1 cellular context compared by ENCODE assay signal in the genomic region with DNA sequence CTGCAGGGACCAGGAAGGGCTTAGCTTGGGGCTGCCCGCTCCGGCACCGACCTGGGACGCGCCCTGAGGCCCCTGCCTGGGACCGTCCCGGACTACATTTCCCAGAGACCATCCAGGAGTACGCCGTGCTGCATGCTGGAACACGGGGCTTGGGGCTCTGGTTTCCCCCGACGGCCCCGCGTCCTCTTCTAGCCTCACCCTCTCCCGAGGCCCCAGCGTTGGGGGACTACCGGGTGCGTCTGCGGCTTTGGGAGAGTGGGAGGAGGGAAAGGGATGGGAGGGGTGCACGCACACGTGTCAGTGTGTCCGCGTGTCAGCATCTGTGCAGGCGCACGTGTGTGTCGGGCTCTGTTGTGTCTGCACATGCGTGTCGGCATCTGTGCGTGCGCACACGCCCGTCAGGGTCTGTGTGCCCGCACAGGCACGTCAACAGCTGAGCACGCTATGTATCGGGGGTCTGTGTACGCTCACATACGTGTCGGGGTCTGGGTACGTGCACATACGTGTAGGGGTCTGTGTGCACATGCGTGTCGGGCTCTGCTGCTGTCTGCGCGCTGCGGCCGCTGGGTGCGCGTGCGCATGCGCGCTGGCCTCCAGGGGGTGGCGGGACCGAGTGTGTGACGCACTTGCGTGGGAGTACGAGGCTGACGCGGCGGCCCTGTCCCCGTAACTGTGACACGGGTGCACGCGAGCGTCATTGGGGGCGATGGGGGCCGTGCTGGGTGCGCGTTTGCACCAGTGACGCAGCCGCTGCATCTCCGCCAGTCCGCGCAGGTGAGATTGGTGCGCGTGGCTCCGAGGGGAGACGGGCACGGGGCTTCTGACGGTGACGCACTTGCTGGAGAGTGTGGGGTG.
TF ChIP-seq lines count a peak whose summit lies in the region.

Gene ZNF331, plus strand, starts transcription at position 623 of the 855 bp plus-strand sequence. CDS start 31,232 bp downstream, outside the sequence.

TF ChIP-seq in HepG2, 621 proteins besides CTCF, POLR2A, EP300 and RAD21 (continued from another document and continues in another):
- no peak for TF ChIP-seq YY1 (IDR thresholded peaks at IDR 0.05; ENCODE audit: insufficient read depth, insufficient replicate concordance, low read depth, low read length)
- no peak for TF ChIP-seq NCOR1 (IDR thresholded peaks at IDR 0.05; ENCODE audit: borderline replicate concordance, low read length)
- TF ChIP-seq ZNF253 (CRISPR knock-in tag; IDR thresholded peaks at IDR 0.05; ENCODE audit: borderline replicate concordance) = no peak
- TF ChIP-seq SNRNP70 (IDR thresholded peaks at IDR 0.05; ENCODE audit: low read depth, low read length) = no peak
- no peak; the same call in 1 of the 2 replicates for TF ChIP-seq NCOA2 (CRISPR knock-in tag; IDR thresholded peaks at IDR 0.05)
- TF ChIP-seq SRF (IDR thresholded peaks at IDR 0.05; ENCODE audit: low read depth, low read length) = no peak
- no peak for TF ChIP-seq EEA1 (CRISPR knock-in tag; IDR thresholded peaks at IDR 0.05; ENCODE audit: borderline replicate concordance)
- no peak for TF ChIP-seq RARA (CRISPR knock-in tag; IDR thresholded peaks at IDR 0.05)
- no peak for TF ChIP-seq ZNF652 (CRISPR knock-in tag; IDR thresholded peaks at IDR 0.05; ENCODE audit: borderline replicate concordance, low read depth)
- TF ChIP-seq ZNF3 (CRISPR knock-in tag; IDR thresholded peaks at IDR 0.05) = no peak
- no peak for TF ChIP-seq DNMT3B (CRISPR knock-in tag; conservative IDR thresholded peaks at IDR 0.05)
- peak; percentile 39; the same call in 1 of the 2 replicates for TF ChIP-seq TBX2 (CRISPR knock-in tag; IDR thresholded peaks at IDR 0.05; ENCODE audit: borderline replicate concordance)
- no peak for TF ChIP-seq ZZZ3 (CRISPR knock-in tag; IDR thresholded peaks at IDR 0.05; ENCODE audit: borderline replicate concordance)
- no peak for TF ChIP-seq PAWR (CRISPR knock-in tag; IDR thresholded peaks at IDR 0.05; ENCODE audit: borderline replicate concordance)
- TF ChIP-seq CENPT (CRISPR knock-in tag; IDR thresholded peaks at IDR 0.05; ENCODE audit: low read depth) = peak; percentile 70; the same call in 1 of the 2 replicates
- TF ChIP-seq, protein P1, sequence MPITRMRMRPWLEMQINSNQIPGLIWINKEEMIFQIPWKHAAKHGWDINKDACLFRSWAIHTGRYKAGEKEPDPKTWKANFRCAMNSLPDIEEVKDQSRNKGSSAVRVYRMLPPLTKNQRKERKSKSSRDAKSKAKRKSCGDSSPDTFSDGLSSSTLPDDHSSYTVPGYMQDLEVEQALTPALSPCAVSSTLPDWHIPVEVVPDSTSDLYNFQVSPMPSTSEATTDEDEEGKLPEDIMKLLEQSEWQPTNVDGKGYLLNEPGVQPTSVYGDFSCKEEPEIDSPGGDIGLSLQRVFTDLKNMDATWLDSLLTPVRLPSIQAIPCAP (CRISPR knock-in tag; IDR thresholded peaks at IDR 0.05; ENCODE audit: low read depth) = no peak
- no peak for TF ChIP-seq XRCC5 (optimal IDR thresholded peaks at IDR 0.05; ENCODE audit: low read length)
- TF ChIP-seq ATF7-NPFF (CRISPR knock-in tag; IDR thresholded peaks at IDR 0.05; ENCODE audit: low read depth) = no peak; the same call in 1 of the 2 replicates
- no peak for TF ChIP-seq KLF9 (CRISPR knock-in tag; IDR thresholded peaks at IDR 0.05; ENCODE audit: low read depth)
- no peak for TF ChIP-seq MAFF (IDR thresholded peaks at IDR 0.05; ENCODE audit: low read depth, low read length)
- TF ChIP-seq ZNF772 (CRISPR knock-in tag; IDR thresholded peaks at IDR 0.05) = no peak; the same call in 1 of the 2 replicates
- TF ChIP-seq ZNF740 (CRISPR knock-in tag; IDR thresholded peaks at IDR 0.05) = no peak
- TF ChIP-seq AFF4 (CRISPR knock-in tag; IDR thresholded peaks at IDR 0.05) = no peak
- TF ChIP-seq PCBP2 (optimal IDR thresholded peaks at IDR 0.05; ENCODE audit: low read depth, low read length, poor library complexity, severe bottlenecking) = no peak
- TF ChIP-seq MTF2 (CRISPR knock-in tag; IDR thresholded peaks at IDR 0.05; ENCODE audit: borderline replicate concordance) = no peak
- no peak for TF ChIP-seq NKX3-1 (CRISPR knock-in tag; IDR thresholded peaks at IDR 0.05)
- no peak for TF ChIP-seq TEAD3 (CRISPR knock-in tag; optimal IDR thresholded peaks at IDR 0.05; ENCODE audit: borderline replicate concordance)
- TF ChIP-seq ZUFSP (CRISPR knock-in tag; IDR thresholded peaks at IDR 0.05; ENCODE audit: borderline replicate concordance) = no peak
- TF ChIP-seq ZNF441 (CRISPR knock-in tag; IDR thresholded peaks at IDR 0.05; ENCODE audit: borderline replicate concordance) = 0 out of 2 replicates have a peak, but pooled peaks have one; percentile 7
- TF ChIP-seq GTF3A (CRISPR knock-in tag; conservative IDR thresholded peaks at IDR 0.05) = no peak
- TF ChIP-seq, protein P2, sequence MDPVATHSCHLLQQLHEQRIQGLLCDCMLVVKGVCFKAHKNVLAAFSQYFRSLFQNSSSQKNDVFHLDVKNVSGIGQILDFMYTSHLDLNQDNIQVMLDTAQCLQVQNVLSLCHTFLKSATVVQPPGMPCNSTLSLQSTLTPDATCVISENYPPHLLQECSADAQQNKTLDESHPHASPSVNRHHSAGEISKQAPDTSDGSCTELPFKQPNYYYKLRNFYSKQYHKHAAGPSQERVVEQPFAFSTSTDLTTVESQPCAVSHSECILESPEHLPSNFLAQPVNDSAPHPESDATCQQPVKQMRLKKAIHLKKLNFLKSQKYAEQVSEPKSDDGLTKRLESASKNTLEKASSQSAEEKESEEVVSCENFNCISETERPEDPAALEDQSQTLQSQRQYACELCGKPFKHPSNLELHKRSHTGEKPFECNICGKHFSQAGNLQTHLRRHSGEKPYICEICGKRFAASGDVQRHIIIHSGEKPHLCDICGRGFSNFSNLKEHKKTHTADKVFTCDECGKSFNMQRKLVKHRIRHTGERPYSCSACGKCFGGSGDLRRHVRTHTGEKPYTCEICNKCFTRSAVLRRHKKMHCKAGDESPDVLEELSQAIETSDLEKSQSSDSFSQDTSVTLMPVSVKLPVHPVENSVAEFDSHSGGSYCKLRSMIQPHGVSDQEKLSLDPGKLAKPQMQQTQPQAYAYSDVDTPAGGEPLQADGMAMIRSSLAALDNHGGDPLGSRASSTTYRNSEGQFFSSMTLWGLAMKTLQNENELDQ (CRISPR knock-in tag; IDR thresholded peaks at IDR 0.05; ENCODE audit: borderline replicate concordance) = no peak
- no peak for TF ChIP-seq ETV6 (CRISPR knock-in tag; conservative IDR thresholded peaks at IDR 0.05)
- no peak for TF ChIP-seq SSRP1 (CRISPR knock-in tag; IDR thresholded peaks at IDR 0.05)
- peak; percentile 51; the same call in 1 of the 2 replicates for TF ChIP-seq NR2C2 (CRISPR knock-in tag; IDR thresholded peaks at IDR 0.05; ENCODE audit: borderline replicate concordance)
- TF ChIP-seq KDM3A (CRISPR knock-in tag; IDR thresholded peaks at IDR 0.05; ENCODE audit: low read depth) = no peak
- no peak for TF ChIP-seq TBL1XR1 (IDR thresholded peaks at IDR 0.05; ENCODE audit: borderline replicate concordance, low read length, partially characterized antibody)
- TF ChIP-seq, protein P3, sequence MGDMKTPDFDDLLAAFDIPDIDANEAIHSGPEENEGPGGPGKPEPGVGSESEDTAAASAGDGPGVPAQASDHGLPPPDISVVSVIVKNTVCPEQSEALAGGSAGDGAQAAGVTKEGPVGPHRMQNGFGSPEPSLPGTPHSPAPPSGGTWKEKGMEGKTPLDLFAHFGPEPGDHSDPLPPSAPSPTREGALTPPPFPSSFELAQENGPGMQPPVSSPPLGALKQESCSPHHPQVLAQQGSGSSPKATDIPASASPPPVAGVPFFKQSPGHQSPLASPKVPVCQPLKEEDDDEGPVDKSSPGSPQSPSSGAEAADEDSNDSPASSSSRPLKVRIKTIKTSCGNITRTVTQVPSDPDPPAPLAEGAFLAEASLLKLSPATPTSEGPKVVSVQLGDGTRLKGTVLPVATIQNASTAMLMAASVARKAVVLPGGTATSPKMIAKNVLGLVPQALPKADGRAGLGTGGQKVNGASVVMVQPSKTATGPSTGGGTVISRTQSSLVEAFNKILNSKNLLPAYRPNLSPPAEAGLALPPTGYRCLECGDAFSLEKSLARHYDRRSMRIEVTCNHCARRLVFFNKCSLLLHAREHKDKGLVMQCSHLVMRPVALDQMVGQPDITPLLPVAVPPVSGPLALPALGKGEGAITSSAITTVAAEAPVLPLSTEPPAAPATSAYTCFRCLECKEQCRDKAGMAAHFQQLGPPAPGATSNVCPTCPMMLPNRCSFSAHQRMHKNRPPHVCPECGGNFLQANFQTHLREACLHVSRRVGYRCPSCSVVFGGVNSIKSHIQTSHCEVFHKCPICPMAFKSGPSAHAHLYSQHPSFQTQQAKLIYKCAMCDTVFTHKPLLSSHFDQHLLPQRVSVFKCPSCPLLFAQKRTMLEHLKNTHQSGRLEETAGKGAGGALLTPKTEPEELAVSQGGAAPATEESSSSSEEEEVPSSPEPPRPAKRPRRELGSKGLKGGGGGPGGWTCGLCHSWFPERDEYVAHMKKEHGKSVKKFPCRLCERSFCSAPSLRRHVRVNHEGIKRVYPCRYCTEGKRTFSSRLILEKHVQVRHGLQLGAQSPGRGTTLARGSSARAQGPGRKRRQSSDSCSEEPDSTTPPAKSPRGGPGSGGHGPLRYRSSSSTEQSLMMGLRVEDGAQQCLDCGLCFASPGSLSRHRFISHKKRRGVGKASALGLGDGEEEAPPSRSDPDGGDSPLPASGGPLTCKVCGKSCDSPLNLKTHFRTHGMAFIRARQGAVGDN (CRISPR knock-in tag; IDR thresholded peaks at IDR 0.05) = peak; percentile 97
- no peak for TF ChIP-seq MBNL3 (CRISPR knock-in tag; conservative IDR thresholded peaks at IDR 0.05)
- TF ChIP-seq HNRNPUL1 (IDR thresholded peaks at IDR 0.05; ENCODE audit: low read depth, low read length) = no peak
- TF ChIP-seq KAT8 (CRISPR knock-in tag; IDR thresholded peaks at IDR 0.05) = no peak
- TF ChIP-seq GLI4 (CRISPR knock-in tag; IDR thresholded peaks at IDR 0.05; ENCODE audit: borderline replicate concordance) = 0 out of 2 replicates have a peak, but pooled peaks have one; percentile 63
- TF ChIP-seq GTF2F1 (IDR thresholded peaks at IDR 0.05; ENCODE audit: low read length) = no peak
- TF ChIP-seq CCAR2 (optimal IDR thresholded peaks at IDR 0.05; ENCODE audit: low read depth, low read length) = no peak
- 0 out of 2 replicates have a peak, but pooled peaks have one; percentile 39 for TF ChIP-seq ZNF691 (CRISPR knock-in tag; IDR thresholded peaks at IDR 0.05; ENCODE audit: borderline replicate concordance, low read depth)
- no peak for TF ChIP-seq SOX5 (CRISPR knock-in tag; IDR thresholded peaks at IDR 0.05; ENCODE audit: borderline replicate concordance)
